In genomic region chr7:20164420-20165145, GRCh38 we compare ENCODE assay signal across 19 cellular contexts. TPM values are rescaled to one million over a fixed set of nuclear protein-coding genes. Genes with fewer than 3 reads are reported as not detected.
DNase-seq lines count a peak whose midpoint lies in the region; TF ChIP-seq lines count a peak whose summit lies in the region.
"Had no signal": no experiment of that assay in that cellular context is flagged by ENCODE, and none has a peak within 500 bp of the region (broad histone marks: within the 10 kb centered on the region; RNA-seq: fewer than 3 reads in every experiment).

No MANE protein-coding gene starts in this region.

- TF ChIP-seq EP300 in suprapubic skin (IDR thresholded peaks at IDR 0.05), result no peak

- H3K9me3 Mint-ChIP-seq in MCF 10A (ENCODE audit: unreplicated experiment), result no peaks in the 10 kb centered on the region
- H3K9me3 Mint-ChIP-seq: IgD-negative memory B cell, nephron progenitor cell had no signal

- no peak for TF ChIP-seq POLR2A in breast epithelium (IDR thresholded peaks at IDR 0.05)
- no peak for TF ChIP-seq POLR2A in suprapubic skin (IDR thresholded peaks at IDR 0.05)

- POLR2A ChIA-PET in MCF 10A (lab: Yijun Ruan, JAX), result no interaction called here

- 59% methylated on average over 6 of the region's 6 CpGs for WGBS in suprapubic skin

- TF ChIP-seq CTCF in MCF 10A (IDR thresholded peaks at IDR 0.05; ENCODE audit: unreplicated experiment), result no peak
- no peak for TF ChIP-seq CTCF in breast epithelium (IDR thresholded peaks at IDR 0.05)
- TF ChIP-seq CTCF in suprapubic skin (IDR thresholded peaks at IDR 0.05), result no peak

- no peaks in the 10 kb centered on the region for H3K9me3 ChIP-seq in breast epithelium
- H3K9me3 ChIP-seq in suprapubic skin, result no peaks in the 10 kb centered on the region
- H3K9me3 ChIP-seq: A549, body of pancreas, Peyer's patch, tibial artery had no signal

- no peaks in the 10 kb centered on the region for H3K4me1 Mint-ChIP-seq in MCF 10A (ENCODE audit: insufficient read depth, unreplicated experiment)
- H3K4me1 Mint-ChIP-seq: IgD-negative memory B cell had no signal

- no peak overlapping the region for H3K4me3 Mint-ChIP-seq in MCF 10A (ENCODE audit: unreplicated experiment)
- H3K4me3 Mint-ChIP-seq: IgD-negative memory B cell, nephron progenitor cell had no signal

- H3K27me3 ChIP-seq in breast epithelium (no peaks in the 10 kb centered on the region), suprapubic skin (no peaks in the 10 kb centered on the region)
- H3K27me3 ChIP-seq: body of pancreas, foreskin keratinocyte, Peyer's patch, tibial artery had no signal

- H3K36me3 ChIP-seq in breast epithelium, result no peaks in the 10 kb centered on the region
- H3K36me3 ChIP-seq in suprapubic skin, result no peaks in the 10 kb centered on the region
- H3K36me3 ChIP-seq: Peyer's patch, tibial artery had no signal

- intact Hi-C loops in MCF 10A (cut with micrococcal nuclease) (no loop called here), breast epithelium (cut with DNase I; ENCODE audit: low total_unique reads) (no loop called here), posterior vena cava (cut with DNase I) (loop anchor here in 1 of 2 donors (10.0 kb wide), 1 partner anchor 410 kb away; no protein-coding TSS in a partner anchor)

- no peaks in the 10 kb centered on the region for H3K27me3 Mint-ChIP-seq in MCF 10A (ENCODE audit: insufficient read depth, unreplicated experiment)
- H3K27me3 Mint-ChIP-seq: IgD-negative memory B cell had no signal

- H3K27ac ChIP-seq in breast epithelium (peak overlapping the region in 1 of 2 donors; percentile 22), suprapubic skin (peak overlapping the region; percentile 31)
- H3K27ac ChIP-seq: A549, body of pancreas, foreskin keratinocyte, Peyer's patch had no signal

- no peaks in the 10 kb centered on the region for H3K36me3 Mint-ChIP-seq in MCF 10A (ENCODE audit: insufficient read depth, unreplicated experiment)

- CTCF ChIA-PET in MCF 10A (lab: Yijun Ruan, JAX), result interaction anchor here (0.7 kb wide), 1 partner anchor 136 kb away, joined by 4 read pairs; no protein-coding TSS in a partner anchor

- BruUV-seq in MCF 10A (replicated peaks; lab: Mats Ljungman, UMichigan), result no TSS peak

- no peak overlapping the region for H3K27ac Mint-ChIP-seq in MCF 10A (ENCODE audit: low read depth, unreplicated experiment)
- H3K27ac Mint-ChIP-seq: nephron progenitor cell had no signal

- DNase-seq in MCF 10A (ENCODE audit: unreplicated experiment), result peak; percentile 49
- DNase-seq in breast epithelium (ENCODE audit: low spot score in 2 of 2), result no peak
- DNase-seq in NOMO-1 treated with DMSO at 0.1 percent for 48 hours (lab: John Stamatoyannopoulos, UW; ENCODE audit: unreplicated experiment), result peak; percentile 28
- DNase-seq in fibroblast of gingiva (ENCODE audit: low read depth), result peak; percentile 90
- no peak for DNase-seq in suprapubic skin (ENCODE audit: low spot score in 2 of 2)
- DNase-seq in stimulated activated naive CD4-positive, alpha-beta T cell treated with Interleukin-2 at 50 U/mL for 16 hours (lab: John Stamatoyannopoulos, UW), result no peak
- no peak for DNase-seq in posterior vena cava (ENCODE audit: low spot score)
- DNase-seq in mucosa of gallbladder (ENCODE audit: low spot score), result no peak
- DNase-seq: activated gamma-delta T cell treated with Interleukin-2 at 50 U/mL for 16 hours, body of pancreas, foreskin keratinocyte, GOT3, NCI-H526, nephron progenitor cell, Peyer's patch, tibial artery had no signal

- no peaks in the 10 kb centered on the region for H3K4me1 ChIP-seq in breast epithelium
- H3K4me1 ChIP-seq in suprapubic skin, result no peaks in the 10 kb centered on the region
- H3K4me1 ChIP-seq: A549, body of pancreas, foreskin keratinocyte, Peyer's patch, tibial artery had no signal

- H3K4me3 ChIP-seq in breast epithelium, result no peak overlapping the region
- no peak overlapping the region for H3K4me3 ChIP-seq in suprapubic skin
- H3K4me3 ChIP-seq: A549, body of pancreas, Peyer's patch, tibial artery had no signal

RNA-seq across cellular contexts. Expression of gene MACC1, which starts 52.6 kb away (rescaled TPM):
- 0.02 and 0.14 TPM in 2 replicates for total RNA-seq in MCF 10A (2022)
- total RNA-seq in breast epithelium, result 10 to 100 TPM in 2 of 3 donors, under 1 TPM in 1; 0.32 to 39.4 (median 19.3) TPM
- 10 to 100 TPM in 3 of 4 donors, 1 to 10 TPM in 1; 8.6 to 13.0 (median 11.5) TPM for total RNA-seq in suprapubic skin
- total RNA-seq in posterior vena cava, result under 1 TPM; 0.46 to 0.67 TPM
- 13.4 TPM for total RNA-seq in mucosa of gallbladder
- total RNA-seq: T-helper 1 cell treated with Interleukin-12 subunit alpha and Interleukin-12 subunit beta and Interleukin-4 antibody, amounts not matched to agents 30 ng/mL and 1 ng/mL, for 36 hours had no signal

Comparison
In these comparisons a context has a peak if more than half of its experiments do, and no peak if none do; other contexts are left out.
1. DNase-seq: peak in MCF 10A (single experiment), NOMO-1 treated with DMSO at 0.1 percent for 48 hours (single experiment) and fibroblast of gingiva (single experiment); none in breast epithelium (0 of 2), suprapubic skin (0 of 2), stimulated activated naive CD4-positive, alpha-beta T cell treated with Interleukin-2 at 50 U/mL for 16 hours (single experiment), posterior vena cava (single experiment) and mucosa of gallbladder (single experiment).